Comparison of ENCODE assay signal across 35 cellular contexts in genomic region chr3:53331871-53332270, GRCh38.
"Had no signal": no experiment of that assay in that cellular context is flagged by ENCODE, and none has a peak within 500 bp of the region (broad histone marks: within the 10 kb centered on the region; RNA-seq: fewer than 3 reads in every experiment).

No MANE protein-coding gene starts in this region.

- H3K4me3 ChIP-seq: adrenal gland, body of pancreas, esophagus squamous epithelium, heart left ventricle had no signal

- H3K27me3 ChIP-seq: adrenal gland, body of pancreas, esophagus squamous epithelium, heart left ventricle had no signal

- DNase-seq: activated B cell treated with CpG ODN at 0.5 μM for 24 hours; activated CD4-positive, alpha-beta T cell treated with anti-CD3 and anti-CD28 coated beads for 48 hours; activated CD4-positive, alpha-beta T cell treated with anti-CD3 and anti-CD28 coated beads, Interleukin-2, amount 50 U/mL, for 1 hour; activated CD4-positive, alpha-beta T cell treated with anti-CD3 and anti-CD28 coated beads, Interleukin-2, amount 50 U/mL, for 48 hours; activated CD8-positive, alpha-beta memory T cell treated with anti-CD3 and anti-CD28 coated beads, Interleukin-2, amount 10 ng/mL, durations not matched to agents 7 days and 5 days; activated CD8-positive, alpha-beta memory T cell treated with anti-CD3 and anti-CD28 coated beads, Interleukin-2, amount 50 U/mL, for 4 hours; activated CD8-positive, alpha-beta T cell treated with anti-CD3 and anti-CD28 coated beads, Interleukin-2, amount 10 ng/mL, durations not matched to agents 7 days and 5 days; activated effector memory CD4-positive, alpha-beta T cell treated with anti-CD3 and anti-CD28 coated beads, Interleukin-2, amount 50 U/mL, for 16 hours; activated naive CD4-positive, alpha-beta T cell treated with anti-CD3 and anti-CD28 coated beads for 36 hours; activated naive CD8-positive, alpha-beta T cell treated with anti-CD3 and anti-CD28 coated beads for 36 hours; activated naive CD8-positive, alpha-beta T cell treated with anti-CD3 and anti-CD28 coated beads, Interleukin-2, amount 50 U/mL, for 24 hours; activated T-cell treated with anti-CD3 and anti-CD28 coated beads, Interleukin-2, amount 50 U/mL, for 1 hour; activated T-cell treated with anti-CD3 and anti-CD28 coated beads, Interleukin-2, amount 50 U/mL, for 48 hours; adrenal gland; amygdala; aorta; body of pancreas; caudate nucleus; cortex of kidney; dermis blood vessel endothelial cell; effector CD4-positive, alpha-beta T cell; effector memory CD8-positive, alpha-beta T cell; esophagus squamous epithelium; glutamatergic neuron; heart left ventricle; T-helper 1 cell; T-helper 17 cell; T1000; WERI-Rb-1 had no signal

- H3K9me3 Mint-ChIP-seq: activated B cell treated with CpG ODN at 0.5 μM for 24 hours; activated naive CD4-positive, alpha-beta T cell treated with anti-CD3 and anti-CD28 coated beads for 36 hours; activated naive CD4-positive, alpha-beta T cell treated with anti-CD3 and anti-CD28 coated beads, Interleukin-2, amount 50 U/mL, for 24 hours; activated naive CD8-positive, alpha-beta T cell treated with anti-CD3 and anti-CD28 coated beads for 36 hours; activated naive CD8-positive, alpha-beta T cell treated with anti-CD3 and anti-CD28 coated beads, Interleukin-2, amount 50 U/mL, for 24 hours; activated T-helper 1 cell treated with anti-CD3 and anti-CD28 coated beads, Interleukin-12 subunit alpha, Interleukin-12 subunit beta, Interleukin-2, Interleukin-4 antibody, amounts not matched to agents 30 ng/mL and 10 ng/mL and 1 ng/mL, durations not matched to agents 14 hours and 24 hours and 36 hours; activated T-helper 2 cell treated with anti-CD3 and anti-CD28 coated beads, Interferon-gamma antibody, Interleukin-2, Interleukin-4, amounts not matched to agents 10 μg/mL and 5 μg/mL and 100 μg/mL, durations not matched to agents 14 hours and 24 hours and 36 hours; effector memory CD8-positive, alpha-beta T cell; T-helper 2 cell treated with Interferon-gamma antibody and Interleukin-4, amounts not matched to agents 5 μg/mL and 100 μg/mL, for 36 hours had no signal

- H3K4me1 Mint-ChIP-seq: activated B cell treated with CpG ODN at 0.5 μM for 24 hours; activated CD8-positive, alpha-beta memory T cell treated with anti-CD3 and anti-CD28 coated beads, Interleukin-2, amount 10 ng/mL, durations not matched to agents 7 days and 5 days had no signal

- H3K9me3 ChIP-seq: adrenal gland, body of pancreas, esophagus squamous epithelium, heart left ventricle had no signal

- ATAC-seq: activated CD4-positive, CD25-positive, alpha-beta regulatory T cell treated with anti-CD3 and anti-CD28 coated beads, Interleukin-2, amount 50 U/mL, for 24 hours; activated CD8-positive, alpha-beta memory T cell treated with anti-CD3 and anti-CD28 coated beads, Interleukin-2, amount 10 ng/mL, durations not matched to agents 7 days and 5 days; activated CD8-positive, alpha-beta T cell treated with anti-CD3 and anti-CD28 coated beads, Interleukin-2, amount 10 ng/mL, durations not matched to agents 7 days and 5 days; activated naive CD8-positive, alpha-beta T cell treated with anti-CD3 and anti-CD28 coated beads, Interleukin-2, amount 50 U/mL, for 24 hours; body of pancreas; effector memory CD8-positive, alpha-beta T cell; heart left ventricle; T-helper 17 cell had no signal

- H3K4me3 Mint-ChIP-seq: activated B cell treated with CpG ODN at 0.5 μM for 24 hours; activated CD8-positive, alpha-beta memory T cell treated with anti-CD3 and anti-CD28 coated beads, Interleukin-2, amount 10 ng/mL, durations not matched to agents 7 days and 5 days; activated CD8-positive, alpha-beta T cell treated with anti-CD3 and anti-CD28 coated beads, Interleukin-2, amount 10 ng/mL, durations not matched to agents 7 days and 5 days; activated naive CD4-positive, alpha-beta T cell treated with anti-CD3 and anti-CD28 coated beads for 36 hours; activated naive CD4-positive, alpha-beta T cell treated with anti-CD3 and anti-CD28 coated beads, Interleukin-2, amount 50 U/mL, for 24 hours; activated naive CD8-positive, alpha-beta T cell treated with anti-CD3 and anti-CD28 coated beads for 36 hours; activated naive CD8-positive, alpha-beta T cell treated with anti-CD3 and anti-CD28 coated beads, Interleukin-2, amount 50 U/mL, for 24 hours; activated T-helper 1 cell treated with anti-CD3 and anti-CD28 coated beads, Interleukin-12 subunit alpha, Interleukin-12 subunit beta, Interleukin-2, Interleukin-4 antibody, amounts not matched to agents 30 ng/mL and 10 ng/mL and 1 ng/mL, durations not matched to agents 14 hours and 24 hours and 36 hours; effector memory CD8-positive, alpha-beta T cell; T-helper 17 cell; T-helper 2 cell treated with Interferon-gamma antibody and Interleukin-4, amounts not matched to agents 5 μg/mL and 100 μg/mL, for 36 hours had no signal

- H3K27ac Mint-ChIP-seq: activated B cell treated with CpG ODN at 0.5 μM for 24 hours; activated CD8-positive, alpha-beta memory T cell treated with anti-CD3 and anti-CD28 coated beads, Interleukin-2, amount 10 ng/mL, durations not matched to agents 7 days and 5 days; activated CD8-positive, alpha-beta T cell treated with anti-CD3 and anti-CD28 coated beads, Interleukin-2, amount 10 ng/mL, durations not matched to agents 7 days and 5 days; activated naive CD4-positive, alpha-beta T cell treated with anti-CD3 and anti-CD28 coated beads for 36 hours; activated naive CD4-positive, alpha-beta T cell treated with anti-CD3 and anti-CD28 coated beads, Interleukin-2, amount 50 U/mL, for 24 hours; activated naive CD8-positive, alpha-beta T cell treated with anti-CD3 and anti-CD28 coated beads for 36 hours; activated naive CD8-positive, alpha-beta T cell treated with anti-CD3 and anti-CD28 coated beads, Interleukin-2, amount 50 U/mL, for 24 hours; activated T-helper 1 cell treated with anti-CD3 and anti-CD28 coated beads, Interleukin-12 subunit alpha, Interleukin-12 subunit beta, Interleukin-2, Interleukin-4 antibody, amounts not matched to agents 30 ng/mL and 10 ng/mL and 1 ng/mL, durations not matched to agents 14 hours and 24 hours and 36 hours; activated T-helper 2 cell treated with anti-CD3 and anti-CD28 coated beads, Interferon-gamma antibody, Interleukin-2, Interleukin-4, amounts not matched to agents 10 μg/mL and 5 μg/mL and 100 μg/mL, durations not matched to agents 14 hours and 24 hours and 36 hours; effector memory CD8-positive, alpha-beta T cell; T-helper 2 cell treated with Interferon-gamma antibody and Interleukin-4, amounts not matched to agents 5 μg/mL and 100 μg/mL, for 36 hours had no signal

- H3K27ac ChIP-seq: adrenal gland, body of pancreas, epithelial cell of prostate, esophagus squamous epithelium, heart left ventricle, WERI-Rb-1 had no signal

- H3K27me3 Mint-ChIP-seq: activated B cell treated with CpG ODN at 0.5 μM for 24 hours; activated CD8-positive, alpha-beta memory T cell treated with anti-CD3 and anti-CD28 coated beads, Interleukin-2, amount 10 ng/mL, durations not matched to agents 7 days and 5 days; activated naive CD4-positive, alpha-beta T cell treated with anti-CD3 and anti-CD28 coated beads, Interleukin-2, amount 50 U/mL, for 24 hours; activated naive CD8-positive, alpha-beta T cell treated with anti-CD3 and anti-CD28 coated beads for 36 hours; activated naive CD8-positive, alpha-beta T cell treated with anti-CD3 and anti-CD28 coated beads, Interleukin-2, amount 50 U/mL, for 24 hours; effector memory CD8-positive, alpha-beta T cell; T-helper 17 cell had no signal
